In genomic region chr20:3158968-3159431, GRCh38 we compare ENCODE assay signal across 6 cellular contexts. TPM values are rescaled to one million over a fixed set of nuclear protein-coding genes. Genes with fewer than 3 reads are reported as not detected.
A peak's percentile ranks its signal among the peaks of the same experiment; 100 is the strongest.
DNase-seq lines count a peak whose midpoint lies in the region; ATAC-seq and TF ChIP-seq lines count a peak whose summit lies in the region.

No MANE protein-coding gene starts in this region.

- DNase-seq in activated T-cell treated with anti-CD3 and anti-CD28 coated beads, Interleukin-2, amount 50 U/mL, for 4 hours, result no peak
- DNase-seq in activated T-cell treated with anti-CD3 and anti-CD28 coated beads, Interleukin-2, amount 50 U/mL, for 1 hour, result no peak
- DNase-seq in psoas muscle (no peak), cortex of kidney (lab: John Stamatoyannopoulos, UW) (no peak)

- TF ChIP-seq CTCF in psoas muscle (IDR thresholded peaks at IDR 0.05), result no peak

- no peaks in the 10 kb centered on the region for H3K27me3 Mint-ChIP-seq in activated T-cell treated with anti-CD3 and anti-CD28 coated beads, Interleukin-2, amount 50 U/mL, for 4 hours (ENCODE audit: low read depth)

- intact Hi-C loops in psoas muscle (cut with DNase I), result loop anchor here in 1 of 2 donors (5.0 kb wide), 1 partner anchor 37 kb away; no protein-coding TSS in a partner anchor

- no peaks in the 10 kb centered on the region for H3K27me3 ChIP-seq in duodenal mucosa (ENCODE audit: control insufficient read depth in 1 of 2, insufficient read depth in 2 of 2, low read length in 2 of 2)
- H3K27me3 ChIP-seq in psoas muscle (ENCODE audit: insufficient read depth in 3 of 3, low read length in 2 of 3), result no peaks in the 10 kb centered on the region

- H3K27ac ChIP-seq in duodenal mucosa (ENCODE audit: low read depth, low read length), result no peak overlapping the region
- H3K27ac ChIP-seq in psoas muscle, result peak overlapping the region; percentile 98

- peak overlapping the region; percentile 82 to 99 for H3K4me3 ChIP-seq in duodenal mucosa (ENCODE audit: low read depth in 1 of 2, low read length in 2 of 2)
- peak overlapping the region; percentile 100 for H3K4me3 ChIP-seq in psoas muscle

- H3K4me1 Mint-ChIP-seq in activated T-cell treated with anti-CD3 and anti-CD28 coated beads, Interleukin-2, amount 50 U/mL, for 4 hours (ENCODE audit: low read depth), result peaks cover 49% of the 10 kb centered on the region

- H3K9me3 ChIP-seq in duodenal mucosa (ENCODE audit: control insufficient read depth in 1 of 2, low read length in 2 of 2), result no peaks in the 10 kb centered on the region
- no peaks in the 10 kb centered on the region for H3K9me3 ChIP-seq in psoas muscle

- peak overlapping the region; percentile 94 for H3K4me3 Mint-ChIP-seq in activated T-cell treated with anti-CD3 and anti-CD28 coated beads, Interleukin-2, amount 50 U/mL, for 4 hours

- H3K36me3 ChIP-seq in duodenal mucosa (ENCODE audit: control insufficient read depth in 1 of 2, insufficient read depth in 2 of 2, low read length in 2 of 2), result no peaks in the 10 kb centered on the region
- peaks cover 0 to 18% of the 10 kb centered on the region in 2 donors for H3K36me3 ChIP-seq in psoas muscle (ENCODE audit: insufficient read depth in 1 of 2, low read depth in 1 of 2)

- peak overlapping the region; percentile 69 to 97 for H3K9ac ChIP-seq in duodenal mucosa (ENCODE audit: low read depth in 1 of 2, low read length in 2 of 2)

- peaks cover 24 to 28% of the 10 kb centered on the region in 2 donors for H3K4me1 ChIP-seq in duodenal mucosa (ENCODE audit: control insufficient read depth in 1 of 2, insufficient read depth in 2 of 2, low read length in 2 of 2)
- H3K4me1 ChIP-seq in psoas muscle, result peaks cover 52% of the 10 kb centered on the region

- no peaks in the 10 kb centered on the region for H3K9me3 Mint-ChIP-seq in activated T-cell treated with anti-CD3 and anti-CD28 coated beads, Interleukin-2, amount 50 U/mL, for 4 hours

- 0 to 2% (median 2%) methylated on average over 10 of the region's 10 CpGs for WGBS in psoas muscle, 3 donors

- ATAC-seq in activated T-cell treated with anti-CD3 and anti-CD28 coated beads, Interleukin-2, amount 50 U/mL, for 4 hours, result peak; percentile 32 to 46
- ATAC-seq in psoas muscle (peak in 3 of 4 donors; percentile 7 to 48 (median 28)), GM21529 (IDR thresholded peaks at IDR 0.05; ENCODE audit: unreplicated experiment) (no peak)

- H3K36me3 Mint-ChIP-seq in activated T-cell treated with anti-CD3 and anti-CD28 coated beads, Interleukin-2, amount 50 U/mL, for 4 hours (ENCODE audit: insufficient read depth), result peaks cover 11% of the 10 kb centered on the region

RNA-seq across cellular contexts. Expression of gene FASTKD5, which starts 0.7 kb away (rescaled TPM):
- total RNA-seq in activated T-cell treated with anti-CD3 and anti-CD28 coated beads, Interleukin-2, amount 50 U/mL, for 4 hours, result 10 to 100 TPM; 27.7 to 29.9 (median 28.0) TPM
- total RNA-seq in psoas muscle, result 10 to 100 TPM; 22.4 to 45.9 (median 26.4) TPM
- polyA plus RNA-seq in psoas muscle, result 10 to 100 TPM; 30.9 to 91.1 (median 35.5) TPM

RNA-seq across cellular contexts. Expression of gene UBOX5, which starts 0.7 kb away (rescaled TPM):
- total RNA-seq in activated T-cell treated with anti-CD3 and anti-CD28 coated beads, Interleukin-2, amount 50 U/mL, for 4 hours, result 1 to 10 TPM; 4.1 to 5.7 (median 5.2) TPM
- total RNA-seq in psoas muscle, result 10 to 100 TPM in 1 of 4 donors, 1 to 10 TPM in 3; 6.1 to 10.8 (median 8.3) TPM
- polyA plus RNA-seq in psoas muscle, result 1 to 10 TPM; 4.0 to 7.9 (median 5.6) TPM

RNA-seq across cellular contexts. Expression of gene LZTS3, which starts 14.3 kb away (rescaled TPM):
- total RNA-seq in activated T-cell treated with anti-CD3 and anti-CD28 coated beads, Interleukin-2, amount 50 U/mL, for 4 hours, result 1 to 10 TPM in 1 of 3 donors, under 1 TPM in 2; 0.46 to 1.1 (median 0.61) TPM
- 10 to 100 TPM in 1 of 4 donors, 1 to 10 TPM in 3; 5.8 to 10.5 (median 7.5) TPM for total RNA-seq in psoas muscle
- 10 to 100 TPM in 1 of 3 donors, 1 to 10 TPM in 2; 4.1 to 13.7 (median 8.0) TPM for polyA plus RNA-seq in psoas muscle

RNA-seq across cellular contexts. Expression of gene DDRGK1, which starts 45.5 kb away (rescaled TPM):
- 10 to 100 TPM; 65.4 to 75.8 (median 68.9) TPM for total RNA-seq in activated T-cell treated with anti-CD3 and anti-CD28 coated beads, Interleukin-2, amount 50 U/mL, for 4 hours
- total RNA-seq in psoas muscle, result 10 to 100 TPM; 36.6 to 49.7 (median 42.3) TPM
- polyA plus RNA-seq in psoas muscle, result 10 to 100 TPM; 58.3 to 82.2 (median 71.7) TPM

RNA-seq across cellular contexts. Expression of gene ITPA, which starts 50.3 kb away (rescaled TPM):
- 100 to 1,000 TPM; 106 to 138 (median 130) TPM for total RNA-seq in activated T-cell treated with anti-CD3 and anti-CD28 coated beads, Interleukin-2, amount 50 U/mL, for 4 hours
- total RNA-seq in psoas muscle, result 10 to 100 TPM; 19.6 to 26.0 (median 23.9) TPM
- 10 to 100 TPM; 28.4 to 83.9 (median 41.0) TPM for polyA plus RNA-seq in psoas muscle
